Comparison of ENCODE assay signal across 1 cellular context in genomic region chr13:75760182-75760981, GRCh38.
TF ChIP-seq lines count a peak whose summit lies in the region.

No MANE protein-coding gene starts in this region.

TF ChIP-seq in HepG2, 621 proteins besides CTCF, POLR2A, EP300 and RAD21 (continued from another document and continues in another):
- no peak for TF ChIP-seq ZNF18 (CRISPR knock-in tag; IDR thresholded peaks at IDR 0.05; ENCODE audit: insufficient replicate concordance)
- TF ChIP-seq PHB2 (IDR thresholded peaks at IDR 0.05; ENCODE audit: partially characterized antibody), result no peak
- no peak for TF ChIP-seq ZFP36L2 (CRISPR knock-in tag; IDR thresholded peaks at IDR 0.05)
- TF ChIP-seq HNRNPUL1 (IDR thresholded peaks at IDR 0.05; ENCODE audit: low read depth, low read length), result peak; percentile 65; the same call in 1 of the 2 replicates
- no peak for TF ChIP-seq ZNF496 (CRISPR knock-in tag; IDR thresholded peaks at IDR 0.05; ENCODE audit: insufficient replicate concordance)
- TF ChIP-seq FOXA1 (IDR thresholded peaks at IDR 0.05), result no peak
- TF ChIP-seq FOXA1 (CRISPR knock-in tag; IDR thresholded peaks at IDR 0.05), result peak; percentile 87
- TF ChIP-seq ZNF121 (CRISPR knock-in tag; IDR thresholded peaks at IDR 0.05), result no peak
- TF ChIP-seq KLF6 (CRISPR knock-in tag; IDR thresholded peaks at IDR 0.05), result peak; percentile 66; the same call in 1 of the 2 replicates
- 0 out of 2 replicates have a peak, but pooled peaks have one; percentile 72 for TF ChIP-seq DNMT3B (CRISPR knock-in tag; conservative IDR thresholded peaks at IDR 0.05)
- peak; percentile 69; the same call in 1 of the 2 replicates for TF ChIP-seq ARID4A (CRISPR knock-in tag; IDR thresholded peaks at IDR 0.05; ENCODE audit: borderline replicate concordance)
- TF ChIP-seq HBP1 (CRISPR knock-in tag; IDR thresholded peaks at IDR 0.05; ENCODE audit: low read depth), result peak; percentile 85
- no peak for TF ChIP-seq ESRRA (CRISPR knock-in tag; IDR thresholded peaks at IDR 0.05; ENCODE audit: low read depth)
- no peak for TF ChIP-seq ZNF451 (CRISPR knock-in tag; IDR thresholded peaks at IDR 0.05)
- 0 out of 2 replicates have a peak, but pooled peaks have one; percentile 46 for TF ChIP-seq ZNF512B (CRISPR knock-in tag; IDR thresholded peaks at IDR 0.05; ENCODE audit: borderline replicate concordance)
- no peak for TF ChIP-seq HDAC6 (IDR thresholded peaks at IDR 0.05; ENCODE audit: low read depth, low read length)
- TF ChIP-seq MED13 (CRISPR knock-in tag; IDR thresholded peaks at IDR 0.05), result no peak
- TF ChIP-seq E2F5 (CRISPR knock-in tag; conservative IDR thresholded peaks at IDR 0.05), result no peak
- TF ChIP-seq ZBTB8A (CRISPR knock-in tag; IDR thresholded peaks at IDR 0.05; ENCODE audit: borderline replicate concordance, low read depth), result no peak
- no peak for TF ChIP-seq ZNF850 (CRISPR knock-in tag; conservative IDR thresholded peaks at IDR 0.05)
- no peak for TF ChIP-seq GLI4 (CRISPR knock-in tag; IDR thresholded peaks at IDR 0.05; ENCODE audit: borderline replicate concordance)
- TF ChIP-seq ZNF530 (CRISPR knock-in tag; IDR thresholded peaks at IDR 0.05; ENCODE audit: low read depth), result no peak
- TF ChIP-seq MXD4 (CRISPR knock-in tag; IDR thresholded peaks at IDR 0.05), result no peak
- peak; percentile 91 for TF ChIP-seq ZNF670 (CRISPR knock-in tag; IDR thresholded peaks at IDR 0.05; ENCODE audit: borderline replicate concordance)
- TF ChIP-seq PTBP1 (IDR thresholded peaks at IDR 0.05; ENCODE audit: low read depth, low read length, poor library complexity, severe bottlenecking), result no peak
- TF ChIP-seq AHDC1 (CRISPR knock-in tag; IDR thresholded peaks at IDR 0.05; ENCODE audit: borderline replicate concordance), result peak; percentile 84; the same call in 1 of the 2 replicates
- TF ChIP-seq GPN1 (CRISPR knock-in tag; IDR thresholded peaks at IDR 0.05; ENCODE audit: borderline replicate concordance), result no peak
- no peak for TF ChIP-seq TFDP2 (CRISPR knock-in tag; IDR thresholded peaks at IDR 0.05)
- peak; percentile 62; the same call in 1 of the 2 replicates for TF ChIP-seq ZNF503 (CRISPR knock-in tag; IDR thresholded peaks at IDR 0.05)
- TF ChIP-seq XRCC5 (optimal IDR thresholded peaks at IDR 0.05; ENCODE audit: low read length), result peak; percentile 49
- TF ChIP-seq ZBTB26 (CRISPR knock-in tag; IDR thresholded peaks at IDR 0.05; ENCODE audit: borderline replicate concordance), result no peak
- peak; percentile 8; the same call in 1 of the 2 replicates for TF ChIP-seq ARID3A (IDR thresholded peaks at IDR 0.05; ENCODE audit: low read depth, low read length)
- no peak for TF ChIP-seq ZFP36L1 (CRISPR knock-in tag; IDR thresholded peaks at IDR 0.05)
